1 cellular context compared by ENCODE assay signal in the genomic region with DNA sequence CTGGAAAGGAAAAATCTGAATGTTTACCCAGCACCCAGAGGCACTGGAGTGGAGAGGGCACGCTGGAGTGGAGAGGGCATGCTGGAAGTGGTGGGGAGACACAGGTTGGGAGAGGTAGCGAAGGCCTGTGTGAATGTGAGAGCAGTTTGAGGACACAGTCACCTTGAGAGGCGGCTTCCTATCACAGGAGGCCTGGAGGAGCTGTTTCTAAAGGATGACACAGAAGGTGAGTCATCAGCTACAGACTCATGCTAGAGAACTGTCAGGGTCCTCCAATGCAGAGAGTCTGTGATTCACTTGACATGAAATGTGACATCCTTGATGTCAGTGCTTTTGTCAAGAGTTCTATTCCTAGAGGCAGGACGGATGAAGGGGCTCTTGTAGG.
TF ChIP-seq lines count a peak whose summit lies in the region.

No MANE protein-coding gene starts in this region.

TF ChIP-seq in A549, 52 proteins besides CTCF, POLR2A, EP300 and RAD21 (continued from another document):
- TF ChIP-seq, protein P1, sequence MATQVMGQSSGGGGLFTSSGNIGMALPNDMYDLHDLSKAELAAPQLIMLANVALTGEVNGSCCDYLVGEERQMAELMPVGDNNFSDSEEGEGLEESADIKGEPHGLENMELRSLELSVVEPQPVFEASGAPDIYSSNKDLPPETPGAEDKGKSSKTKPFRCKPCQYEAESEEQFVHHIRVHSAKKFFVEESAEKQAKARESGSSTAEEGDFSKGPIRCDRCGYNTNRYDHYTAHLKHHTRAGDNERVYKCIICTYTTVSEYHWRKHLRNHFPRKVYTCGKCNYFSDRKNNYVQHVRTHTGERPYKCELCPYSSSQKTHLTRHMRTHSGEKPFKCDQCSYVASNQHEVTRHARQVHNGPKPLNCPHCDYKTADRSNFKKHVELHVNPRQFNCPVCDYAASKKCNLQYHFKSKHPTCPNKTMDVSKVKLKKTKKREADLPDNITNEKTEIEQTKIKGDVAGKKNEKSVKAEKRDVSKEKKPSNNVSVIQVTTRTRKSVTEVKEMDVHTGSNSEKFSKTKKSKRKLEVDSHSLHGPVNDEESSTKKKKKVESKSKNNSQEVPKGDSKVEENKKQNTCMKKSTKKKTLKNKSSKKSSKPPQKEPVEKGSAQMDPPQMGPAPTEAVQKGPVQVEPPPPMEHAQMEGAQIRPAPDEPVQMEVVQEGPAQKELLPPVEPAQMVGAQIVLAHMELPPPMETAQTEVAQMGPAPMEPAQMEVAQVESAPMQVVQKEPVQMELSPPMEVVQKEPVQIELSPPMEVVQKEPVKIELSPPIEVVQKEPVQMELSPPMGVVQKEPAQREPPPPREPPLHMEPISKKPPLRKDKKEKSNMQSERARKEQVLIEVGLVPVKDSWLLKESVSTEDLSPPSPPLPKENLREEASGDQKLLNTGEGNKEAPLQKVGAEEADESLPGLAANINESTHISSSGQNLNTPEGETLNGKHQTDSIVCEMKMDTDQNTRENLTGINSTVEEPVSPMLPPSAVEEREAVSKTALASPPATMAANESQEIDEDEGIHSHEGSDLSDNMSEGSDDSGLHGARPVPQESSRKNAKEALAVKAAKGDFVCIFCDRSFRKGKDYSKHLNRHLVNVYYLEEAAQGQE (IDR thresholded peaks at IDR 0.05): no peak
- peak; percentile 16; the same call in 1 of the 2 replicates for TF ChIP-seq ESRRA (IDR thresholded peaks at IDR 0.05; ENCODE audit: borderline replicate concordance, low read length)
- TF ChIP-seq FOSL2 (IDR thresholded peaks at IDR 0.05): peak; percentile 58; the same call in 1 of the 2 replicates
- TF ChIP-seq FOSL2 (CRISPR knock-in tag; IDR thresholded peaks at IDR 0.05): peak; percentile 95
- TF ChIP-seq, protein P2, sequence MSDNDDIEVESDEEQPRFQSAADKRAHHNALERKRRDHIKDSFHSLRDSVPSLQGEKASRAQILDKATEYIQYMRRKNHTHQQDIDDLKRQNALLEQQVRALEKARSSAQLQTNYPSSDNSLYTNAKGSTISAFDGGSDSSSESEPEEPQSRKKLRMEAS (IDR thresholded peaks at IDR 0.05): no peak
- TF ChIP-seq, protein P3, sequence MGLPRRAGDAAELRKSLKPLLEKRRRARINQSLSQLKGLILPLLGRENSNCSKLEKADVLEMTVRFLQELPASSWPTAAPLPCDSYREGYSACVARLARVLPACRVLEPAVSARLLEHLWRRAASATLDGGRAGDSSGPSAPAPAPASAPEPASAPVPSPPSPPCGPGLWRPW (IDR thresholded peaks at IDR 0.05): no peak
- TF ChIP-seq PHF8 (IDR thresholded peaks at IDR 0.05; ENCODE audit: borderline replicate concordance, low read depth): no peak
